Comparison of ENCODE assay signal across 8 cellular contexts in the genomic region with DNA sequence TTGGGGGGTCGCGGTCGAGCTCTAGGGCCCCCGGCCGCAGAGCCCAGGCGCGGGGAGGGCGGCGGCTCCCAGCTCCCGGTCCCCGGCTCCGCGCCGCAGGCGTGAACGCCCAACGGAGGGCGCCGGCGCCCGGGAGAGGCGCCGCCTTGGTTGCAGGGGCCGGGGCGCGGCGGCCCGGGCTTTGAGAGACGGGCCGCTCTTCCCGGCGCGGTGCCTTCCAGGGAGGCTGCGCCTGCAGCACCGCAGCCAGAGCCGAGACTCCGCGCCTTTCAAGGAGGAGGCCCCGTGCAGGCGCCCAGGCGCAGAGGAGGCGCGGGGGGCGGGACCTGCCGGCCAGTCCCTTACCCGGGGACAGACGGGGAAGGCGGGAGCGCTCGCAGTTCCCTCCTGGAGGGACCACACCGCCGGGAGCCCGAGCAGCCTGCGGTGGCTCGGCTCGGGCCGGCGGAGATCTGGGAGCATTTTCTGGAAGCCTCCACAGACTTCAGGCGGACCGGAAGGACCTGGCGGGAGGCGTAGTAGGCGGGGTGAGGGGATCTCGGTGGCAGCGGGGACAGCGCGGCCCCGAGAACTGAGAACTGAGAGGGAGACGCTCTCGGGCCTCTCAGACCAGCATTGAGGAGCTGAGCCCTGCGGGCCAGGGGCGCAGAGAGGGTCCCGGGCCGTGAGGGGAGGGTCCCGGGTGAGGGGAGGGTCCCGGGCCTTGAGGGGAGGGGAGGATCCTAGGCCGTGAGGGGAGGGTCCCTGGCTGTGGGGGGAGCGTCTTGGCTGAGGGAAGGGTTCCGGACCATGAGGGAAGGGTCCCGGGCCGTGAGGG. TPM values are rescaled to one million over a fixed set of nuclear protein-coding genes. Genes with fewer than 3 reads are reported as not detected.
A peak's percentile ranks its signal among the peaks of the same experiment; 100 is the strongest.
DNase-seq lines count a peak whose midpoint lies in the region; ATAC-seq, FAIRE-seq and TF ChIP-seq lines count a peak whose summit lies in the region.

No MANE protein-coding gene starts in this region.

- no peak overlapping the region for H3K27ac Mint-ChIP-seq in natural killer cell treated with Interleukin-12 subunit alpha and Interleukin-12 subunit beta and Interleukin-15 and Interleukin-18, amount 100 ng/mL, for 72 hours

- ATAC-seq in GM21619 (IDR thresholded peaks at IDR 0.05; ENCODE audit: unreplicated experiment), result peak; percentile 35
- peak; percentile 71 for ATAC-seq in natural killer cell treated with Interleukin-12 subunit alpha and Interleukin-12 subunit beta and Interleukin-15 and Interleukin-18, amount 100 ng/mL, for 72 hours

- peaks cover 24% of the 10 kb centered on the region in 2 donors for H3K27me3 Mint-ChIP-seq in natural killer cell treated with Interleukin-12 subunit alpha and Interleukin-12 subunit beta and Interleukin-15 and Interleukin-18, amount 100 ng/mL, for 72 hours

- H3K9me3 Mint-ChIP-seq in natural killer cell treated with Interleukin-12 subunit alpha and Interleukin-12 subunit beta and Interleukin-15 and Interleukin-18, amount 100 ng/mL, for 72 hours, result no peaks in the 10 kb centered on the region

- DNase-seq in EL (peak; percentile 43), M059J (ENCODE audit: low read depth) (peak; percentile 20), fibroblast of mammary gland (ENCODE audit: low read depth) (no peak), urothelium cell line (ENCODE audit: low spot score) (peak; percentile 75), putamen (ENCODE audit: low spot score) (no peak)
- peak; percentile 75 for DNase-seq in activated CD8-positive, alpha-beta memory T cell treated with anti-CD3 and anti-CD28 coated beads for 24 hours
- DNase-seq in natural killer cell treated with Interleukin-12 subunit alpha and Interleukin-12 subunit beta and Interleukin-15 and Interleukin-18, amount 100 ng/mL, for 72 hours (ENCODE audit: low spot score), result no peak

- peak overlapping the region; percentile 31 for H3K4me3 ChIP-seq in fibroblast of mammary gland (ENCODE audit: control insufficient read depth, low read depth, low read length)

- peaks cover 7 to 8% of the 10 kb centered on the region in 2 donors for H3K4me1 Mint-ChIP-seq in natural killer cell treated with Interleukin-12 subunit alpha and Interleukin-12 subunit beta and Interleukin-15 and Interleukin-18, amount 100 ng/mL, for 72 hours (ENCODE audit: low read depth in 2 of 2)

- FAIRE-seq in urothelium cell line (lab: Jason Lieb, UNC), result no peak

- no peaks in the 10 kb centered on the region for H3K36me3 Mint-ChIP-seq in natural killer cell treated with Interleukin-12 subunit alpha and Interleukin-12 subunit beta and Interleukin-15 and Interleukin-18, amount 100 ng/mL, for 72 hours

- peak overlapping the region; percentile 22 for H3K4me3 Mint-ChIP-seq in natural killer cell treated with Interleukin-12 subunit alpha and Interleukin-12 subunit beta and Interleukin-15 and Interleukin-18, amount 100 ng/mL, for 72 hours

- TF ChIP-seq CTCF in fibroblast of mammary gland (conservative IDR thresholded peaks at IDR 0.05; ENCODE audit: control insufficient read depth, insufficient read depth, low read depth, low read length), result no peak

RNA-seq across cellular contexts. Expression of gene MCF2L, which starts 25.5 kb away (rescaled TPM):
- not detected in 2 replicates for total RNA-seq in M059J (2014; rRNA removed; shearing (Covaris generic))
- under 1 TPM; 0.56 to 0.74 TPM for total RNA-seq in natural killer cell treated with Interleukin-12 subunit alpha and Interleukin-12 subunit beta and Interleukin-15 and Interleukin-18, amount 100 ng/mL, for 72 hours

Comparison
In these comparisons a context has a peak if more than half of its experiments do, and no peak if none do; other contexts are left out.
1. DNase-seq: peak in EL (single experiment), M059J (single experiment), activated CD8-positive, alpha-beta memory T cell treated with anti-CD3 and anti-CD28 coated beads for 24 hours (single experiment) and urothelium cell line (single experiment); none in fibroblast of mammary gland (single experiment), natural killer cell treated with Interleukin-12 subunit alpha and Interleukin-12 subunit beta and Interleukin-15 and Interleukin-18, amount 100 ng/mL, for 72 hours (single experiment) and putamen (single experiment).